Comparison of ENCODE assay signal across 1 cellular context in the genomic region with DNA sequence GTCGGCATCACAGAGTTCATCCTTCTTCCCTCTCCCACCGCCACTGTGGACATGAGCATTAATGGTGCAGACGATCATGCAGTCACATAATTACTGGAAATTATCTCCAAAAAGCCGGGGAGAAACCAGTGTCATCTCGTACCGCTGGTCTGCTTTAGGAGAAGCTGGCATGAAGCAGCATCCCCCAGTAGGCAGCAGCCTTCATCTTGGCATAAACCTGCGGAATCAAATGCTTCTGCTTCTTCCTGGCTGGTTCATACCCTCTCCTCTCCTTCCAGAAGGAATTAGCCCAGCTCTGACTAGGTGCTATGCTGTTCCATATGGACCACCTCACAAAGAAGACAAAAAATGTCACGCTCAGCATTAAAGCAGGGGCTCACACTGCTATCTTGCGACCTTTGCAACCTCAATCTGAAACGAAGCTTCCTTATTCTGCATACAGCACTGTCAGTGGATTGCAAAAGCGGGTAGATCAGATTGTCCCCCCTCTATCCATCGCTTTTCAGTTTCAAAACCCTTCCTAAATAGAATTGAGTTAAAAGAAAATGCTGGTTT.
TF ChIP-seq lines count a peak whose summit lies in the region.

No MANE protein-coding gene starts in this region.

TF ChIP-seq in GM23338, 12 proteins besides CTCF, POLR2A, EP300 and RAD21 (continued from another document):
- no peak for TF ChIP-seq ZNF462 (CRISPR knock-in tag; IDR thresholded peaks at IDR 0.05)
- no peak for TF ChIP-seq REST (IDR thresholded peaks at IDR 0.05; ENCODE audit: unreplicated experiment)
- TF ChIP-seq ZNF331 (CRISPR knock-in tag; IDR thresholded peaks at IDR 0.05; ENCODE audit: low read depth), result no peak
- no peak for TF ChIP-seq NANOG (IDR thresholded peaks at IDR 0.05; ENCODE audit: borderline replicate concordance)
- no peak for TF ChIP-seq EZH2 (IDR thresholded peaks at IDR 0.05; ENCODE audit: low read depth, unreplicated experiment)
